In genomic region chr21:45105906-45106485, GRCh38 we compare ENCODE assay signal across 12 cellular contexts. TPM values are rescaled to one million over a fixed set of nuclear protein-coding genes. Genes with fewer than 3 reads are reported as not detected.
A peak's percentile ranks its signal among the peaks of the same experiment; 100 is the strongest.
DNase-seq lines count a peak whose midpoint lies in the region; ATAC-seq and TF ChIP-seq lines count a peak whose summit lies in the region.
"Had no signal": no experiment of that assay in that cellular context is flagged by ENCODE, and none has a peak within 500 bp of the region (broad histone marks: within the 10 kb centered on the region; RNA-seq: fewer than 3 reads in every experiment).

No MANE protein-coding gene starts in this region.

- H3K27ac Mint-ChIP-seq in CD8-positive, alpha-beta T cell, result peak overlapping the region; percentile 28
- H3K27ac Mint-ChIP-seq: HFFc6 had no signal

- H3K9me3 ChIP-seq in CD8-positive, alpha-beta T cell (ENCODE audit: low read length), result no peaks in the 10 kb centered on the region
- H3K9me3 ChIP-seq: adrenal gland had no signal

- no peak for TF ChIP-seq CTCF in CD8-positive, alpha-beta T cell (IDR thresholded peaks at IDR 0.05)
- no peak for TF ChIP-seq CTCF in cardiac fibroblast (IDR thresholded peaks at IDR 0.05; ENCODE audit: low read depth, low read length)

- no peaks in the 10 kb centered on the region for H3K9me3 Mint-ChIP-seq in CD8-positive, alpha-beta T cell
- H3K9me3 Mint-ChIP-seq: HFFc6 had no signal

- POLR2A ChIA-PET in CD8-positive, alpha-beta T cell (lab: Charles Lee), result no interaction called here

- intact Hi-C loops in CD8-positive, alpha-beta T cell (cut with DNase I, micrococcal nuclease), result no loop called here

- no peaks in the 10 kb centered on the region for H3K36me3 ChIP-seq in CD8-positive, alpha-beta T cell (ENCODE audit: insufficient read depth, low read length)
- H3K36me3 ChIP-seq in rectal smooth muscle tissue (ENCODE audit: control insufficient read depth, insufficient read depth, low read length), result no peaks in the 10 kb centered on the region
- H3K36me3 ChIP-seq: adrenal gland had no signal

- peaks cover 78% of the 10 kb centered on the region for H3K4me1 Mint-ChIP-seq in CD8-positive, alpha-beta T cell (ENCODE audit: low read depth)

- CTCF ChIA-PET in CD8-positive, alpha-beta T cell (lab: Charles Lee), result interaction anchor here (0.7 to 3.1 kb wide), 5 partner anchors 9 to 156 kb away, joined by 3 to 16 read pairs (median 4); no protein-coding TSS in a partner anchor

- H3K27ac ChIP-seq in CD8-positive, alpha-beta T cell (ENCODE audit: low read depth, low read length), result no peak overlapping the region
- H3K27ac ChIP-seq in rectal smooth muscle tissue (ENCODE audit: low read depth, low read length), result peak overlapping the region; percentile 62
- H3K27ac ChIP-seq: adrenal gland had no signal

- no peak for DNase-seq in CD8-positive, alpha-beta T cell
- DNase-seq in NCI-H2171 (lab: John Stamatoyannopoulos, UW) (peak; percentile 18), cardiac fibroblast (ENCODE audit: low read depth in 2 of 2) (peak; percentile 8 to 12), NCI-H2081 treated with DMSO at 0.1 percent for 48 hours (lab: John Stamatoyannopoulos, UW) (no peak)
- DNase-seq: adrenal gland, GDM1, HFFc6, NCI-H524, RPMI8226 had no signal

- H3K9ac ChIP-seq in rectal smooth muscle tissue (ENCODE audit: low read length), result no peak overlapping the region

- ATAC-seq in CD8-positive, alpha-beta T cell, result no peak
- no peak for ATAC-seq in GM21367 (IDR thresholded peaks at IDR 0.05; ENCODE audit: unreplicated experiment)
- no peak for ATAC-seq in GM18907 (IDR thresholded peaks at IDR 0.05; ENCODE audit: unreplicated experiment)

- H3K36me3 Mint-ChIP-seq in CD8-positive, alpha-beta T cell, result no peaks in the 10 kb centered on the region

- H3K4me3 ChIP-seq in CD8-positive, alpha-beta T cell (ENCODE audit: low read depth, low read length), result no peak overlapping the region
- H3K4me3 ChIP-seq in cardiac fibroblast (replicated peaks in 1 of 2; ENCODE audit: low read depth in 2 of 2, low read length in 2 of 2) (no peak overlapping the region), rectal smooth muscle tissue (ENCODE audit: low read length) (no peak overlapping the region)
- H3K4me3 ChIP-seq: adrenal gland had no signal

- H3K27me3 ChIP-seq in CD8-positive, alpha-beta T cell (ENCODE audit: insufficient read depth, low read length), result no peaks in the 10 kb centered on the region
- no peaks in the 10 kb centered on the region for H3K27me3 ChIP-seq in rectal smooth muscle tissue (ENCODE audit: control insufficient read depth, insufficient read depth, low read length)
- H3K27me3 ChIP-seq: adrenal gland had no signal

- no peak overlapping the region for H3K4me3 Mint-ChIP-seq in CD8-positive, alpha-beta T cell
- H3K4me3 Mint-ChIP-seq: HFFc6 had no signal

- H3K27me3 Mint-ChIP-seq in CD8-positive, alpha-beta T cell (ENCODE audit: low read depth), result no peaks in the 10 kb centered on the region

- peaks cover 38% of the 10 kb centered on the region for H3K4me1 ChIP-seq in CD8-positive, alpha-beta T cell (ENCODE audit: insufficient read depth, low read length)
- H3K4me1 ChIP-seq in rectal smooth muscle tissue (ENCODE audit: control insufficient read depth, insufficient read depth, low read length), result peaks cover 27% of the 10 kb centered on the region

RNA-seq across cellular contexts. Expression of gene ADARB1, which starts 31.6 kb away (rescaled TPM):
- 10 to 100 TPM; 21.1 to 22.6 TPM for total RNA-seq in CD8-positive, alpha-beta T cell

Comparison
In these comparisons a context has a peak if more than half of its experiments do, and no peak if none do; other contexts are left out.
1. DNase-seq: peak in NCI-H2171 (single experiment) and cardiac fibroblast (2 of 2); none in CD8-positive, alpha-beta T cell (0 of 7) and NCI-H2081 treated with DMSO at 0.1 percent for 48 hours (single experiment).